In the genomic region with DNA sequence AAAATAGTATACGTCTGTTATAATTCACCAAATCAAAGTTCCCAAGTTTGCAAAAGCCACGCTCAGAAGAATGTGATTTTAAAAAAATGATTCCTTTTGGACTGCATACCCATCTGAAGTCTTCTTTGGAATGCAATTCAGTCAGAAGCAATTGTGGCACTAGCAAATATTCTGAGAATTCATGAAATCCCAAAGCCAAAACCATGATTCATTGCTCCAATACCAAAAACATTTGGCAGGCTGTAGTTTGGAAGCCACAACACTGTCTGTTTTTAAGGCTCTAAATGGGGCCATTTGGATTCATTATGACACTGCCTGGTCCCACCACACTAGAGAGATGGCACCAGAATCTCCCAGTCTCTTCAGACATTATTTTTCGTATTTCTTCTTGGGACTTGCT, we compare ENCODE assay signal across 27 cellular contexts. TPM values are rescaled to one million over a fixed set of nuclear protein-coding genes. Genes with fewer than 3 reads are reported as not detected.
A peak's percentile ranks its signal among the peaks of the same experiment; 100 is the strongest.
DNase-seq lines count a peak whose midpoint lies in the region; ATAC-seq, FAIRE-seq and TF ChIP-seq lines count a peak whose summit lies in the region.
"Had no signal": no experiment of that assay in that cellular context is flagged by ENCODE, and none has a peak within 500 bp of the region (broad histone marks: within the 10 kb centered on the region; RNA-seq: fewer than 3 reads in every experiment).

No MANE protein-coding gene starts in this region.

- ATAC-seq in sciatic nerve (peak; percentile 38), HepG2 (no peak), psoas muscle (no peak)
- ATAC-seq: left ventricle myocardium superior, right cardiac atrium had no signal

- H3K36me3 ChIP-seq in BJ (ENCODE audit: control insufficient read depth, insufficient read depth, low read length) (no peaks in the 10 kb centered on the region), HepG2 (replicated peaks in 1 of 2; ENCODE audit: control insufficient read depth in 1 of 2, insufficient read depth in 2 of 2, low read length in 2 of 2) (no peaks in the 10 kb centered on the region), psoas muscle (ENCODE audit: insufficient read depth in 1 of 2, low read depth in 1 of 2) (no peaks in the 10 kb centered on the region)
- H3K36me3 ChIP-seq: adrenal gland, BLaER1, esophagus muscularis mucosa, HAP-1, tibial nerve had no signal

- no peak for TF ChIP-seq POLR2A in HepG2 (IDR thresholded peaks at IDR 0.05; ENCODE audit: insufficient read depth in 1 of 2, low read depth in 2 of 2, low read length in 2 of 2)

- H3K27ac ChIP-seq in cingulate gyrus (ENCODE audit: low read depth, low read length): peak overlapping the region; percentile 41
- no peak overlapping the region for H3K27ac ChIP-seq in HepG2 (ENCODE audit: extremely low read length, insufficient read depth, low read length)
- no peak overlapping the region for H3K27ac ChIP-seq in psoas muscle
- H3K27ac ChIP-seq: adrenal gland, BLaER1, esophagus muscularis mucosa, tibial nerve had no signal

- 29% methylated on average over 3 of the region's 3 CpGs for WGBS in HepG2 (ENCODE audit: low lambda C conversion rate)
- 39 to 52% (median 41%) methylated on average over 3 of the region's 3 CpGs for WGBS in psoas muscle, 3 donors

- FAIRE-seq in HepG2 (lab: Jason Lieb, UNC): no peak
- FAIRE-seq: GM12892 had no signal

- CTCF ChIA-PET in BJ (lab: Yijun Ruan, JAX): no interaction called here
- CTCF ChIA-PET in HepG2 (lab: Yijun Ruan, JAX; ENCODE audit: low intra/inter-chr PET ratio, low total read pairs): no interaction called here

- in situ Hi-C loops in HepG2 (cut with HindIII; ENCODE audit: extremely low pct_ligation_motif_present, low pct_unique_long_range_greater_than_20kb): no loop called here

- intact Hi-C loops in sciatic nerve (cut with DNase I) (no loop called here), HepG2 (cut with micrococcal nuclease; ENCODE audit: unreplicated experiment) (no loop called here), psoas muscle (cut with DNase I) (no loop called here)

- H3K4me2 ChIP-seq in HepG2 (ENCODE audit: low read depth, low read length): no peak overlapping the region
- H3K4me2 ChIP-seq: BLaER1 had no signal

- H2AFZ ChIP-seq in HepG2 (ENCODE audit: low read length): no peak overlapping the region

- no TSS peak for BruUV-seq in HepG2 (replicated peaks; lab: Mats Ljungman, UMichigan)

- H3K79me2 ChIP-seq in HepG2 (ENCODE audit: insufficient read depth, low read length): no peaks in the 10 kb centered on the region

- TF ChIP-seq CTCF in BJ (IDR thresholded peaks at IDR 0.05; ENCODE audit: insufficient read depth, low read depth, low read length): no peak
- TF ChIP-seq CTCF in HepG2 (CRISPR knock-in tag; IDR thresholded peaks at IDR 0.05): no peak
- no peak for TF ChIP-seq CTCF in psoas muscle (IDR thresholded peaks at IDR 0.05)

- no peaks in the 10 kb centered on the region for H3K27me3 ChIP-seq in BJ (ENCODE audit: control insufficient read depth, insufficient read depth, low read length)
- H3K27me3 ChIP-seq in HepG2 (ENCODE audit: control insufficient read depth in 1 of 2, insufficient read depth in 2 of 2, low read length in 2 of 2): no peaks in the 10 kb centered on the region
- no peaks in the 10 kb centered on the region for H3K27me3 ChIP-seq in psoas muscle (ENCODE audit: insufficient read depth in 3 of 3, low read length in 2 of 3)
- H3K27me3 ChIP-seq: adrenal gland, BLaER1, esophagus muscularis mucosa, tibial nerve had no signal

- H3K4me3 ChIP-seq in BJ (ENCODE audit: low read depth, low read length) (no peak overlapping the region), HepG2 (replicated peaks in 1 of 3; ENCODE audit: insufficient read depth in 1 of 3, low read depth in 2 of 3, low read length in 3 of 3) (no peak overlapping the region), psoas muscle (no peak overlapping the region)
- H3K4me3 ChIP-seq: adrenal gland, BLaER1, esophagus muscularis mucosa, HAP-1, tibial nerve had no signal

- H3K4me1 ChIP-seq in HepG2 (ENCODE audit: insufficient read depth, low read length): no peaks in the 10 kb centered on the region
- H3K4me1 ChIP-seq in psoas muscle: no peaks in the 10 kb centered on the region
- H3K4me1 ChIP-seq: BLaER1, esophagus muscularis mucosa, HAP-1, tibial nerve had no signal

- DNase-seq in BJ (ENCODE audit: low read depth) (peak; percentile 2), NCI-H446 treated with DMSO at 0.1 percent for 48 hours (lab: John Stamatoyannopoulos, UW) (peak; percentile 21), sciatic nerve (ENCODE audit: low spot score) (no peak), HepG2 (ENCODE audit: low spot score) (no peak), NCI-H1417 (lab: John Stamatoyannopoulos, UW) (no peak), psoas muscle (no peak)
- no peak for DNase-seq in stimulated activated naive CD4-positive, alpha-beta T cell (lab: John Stamatoyannopoulos, UW)
- DNase-seq: activated CD4-positive, alpha-beta T cell treated with anti-CD3 and anti-CD28 coated beads for 4 hours; activated effector memory CD4-positive, alpha-beta T cell treated with anti-CD3 and anti-CD28 coated beads, Interleukin-2, amount 50 U/mL, for 16 hours; adrenal gland; effector CD8-positive, alpha-beta T cell; GF-D8; glutamatergic neuron; KBM-7; left ventricle myocardium superior; MV-4-11; NCI-H510A treated with DMSO at 0.1 percent for 48 hours; right cardiac atrium; stimulated activated naive CD4-positive, alpha-beta T cell treated with Interleukin-2 at 50 U/mL for 16 hours; SW 1271 had no signal

- H4K20me1 ChIP-seq in HepG2 (ENCODE audit: insufficient read depth, low read length): no peaks in the 10 kb centered on the region
- H4K20me1 ChIP-seq: BLaER1 had no signal

- POLR2A ChIA-PET in BJ (lab: Charles Lee): no interaction called here
- POLR2A ChIA-PET in HepG2 (lab: Yijun Ruan, JAX): no interaction called here

- TF ChIP-seq EP300 in HepG2 (IDR thresholded peaks at IDR 0.05; ENCODE audit: low read depth in 2 of 2, low read length in 2 of 2) (no peak), HepG2 (CRISPR knock-in tag; IDR thresholded peaks at IDR 0.05; ENCODE audit: borderline replicate concordance) (no peak)

- H3K9me3 ChIP-seq in HepG2 (ENCODE audit: low read length) (no peaks in the 10 kb centered on the region), psoas muscle (no peaks in the 10 kb centered on the region)
- H3K9me3 ChIP-seq: adrenal gland, BLaER1, esophagus muscularis mucosa, HAP-1, tibial nerve had no signal

- H3K9ac ChIP-seq in HepG2 (ENCODE audit: insufficient read depth, low read depth, low read length): no peak overlapping the region
- H3K9ac ChIP-seq: BLaER1 had no signal

- TF ChIP-seq RAD21 in HepG2 (CRISPR knock-in tag; IDR thresholded peaks at IDR 0.05): no peak

TF ChIP-seq in HepG2, 621 proteins besides CTCF, POLR2A, EP300 and RAD21 (continues in another document):
- no peak for TF ChIP-seq ZNF484 (CRISPR knock-in tag; IDR thresholded peaks at IDR 0.05; ENCODE audit: borderline replicate concordance, low read depth)

RNA-seq across cellular contexts. Expression of a gene that starts 21.8 kb away (rescaled TPM):
- polyA plus RNA-seq in BJ (2011; rRNA removed) (not detected in 2 replicates), HepG2 (2011; rRNA removed) (not detected in 2 replicates), psoas muscle (not detected)
- polyA minus RNA-seq in BJ (2011; rRNA and poly(A)+ RNA removed): not detected in 2 replicates
- total RNA-seq in sciatic nerve (not detected), HepG2 (2016; rRNA removed; fragmentation: Illumina TruSeq; extraction: Trizol) (not detected in 2 replicates), psoas muscle (not detected)
- not detected in 2 replicates for total RNA-seq in HepG2 (2016; cell fraction: cytosol; rRNA removed; fragmentation: Illumina TruSeq; extraction: Trizol; ENCODE audit: low read depth)
- not detected in 2 replicates for total RNA-seq in HepG2 (2016; cell fraction: insoluble cytoplasmic fraction; rRNA removed; fragmentation: Illumina TruSeq; extraction: Trizol)
- not detected in 2 replicates for total RNA-seq in HepG2 (2016; cell fraction: membrane; rRNA removed; fragmentation: Illumina TruSeq; extraction: Trizol)
- not detected in 2 replicates for total RNA-seq in HepG2 (2016; cell fraction: nucleus; rRNA removed; fragmentation: Illumina TruSeq; extraction: Trizol)
- not detected in 2 replicates for polyA plus RNA-seq in HepG2 (2011; cell fraction: cytosol; rRNA removed)
- not detected in 2 replicates for polyA plus RNA-seq in HepG2 (2011; cell fraction: nucleus; rRNA removed)
- polyA plus RNA-seq in HepG2 (2012): not detected in 2 replicates
- polyA plus RNA-seq in HepG2 (2016; cell fraction: cytosol; fragmentation: Illumina TruSeq; extraction: Trizol; ENCODE audit: low read depth): not detected in 2 replicates
- not detected in 2 replicates for polyA plus RNA-seq in HepG2 (2016; cell fraction: insoluble cytoplasmic fraction; fragmentation: Illumina TruSeq; extraction: Trizol; ENCODE audit: low read depth)
- not detected in 2 replicates for polyA plus RNA-seq in HepG2 (2016; cell fraction: membrane; fragmentation: Illumina TruSeq; extraction: Trizol; ENCODE audit: low read depth)
- not detected in 2 replicates for polyA plus RNA-seq in HepG2 (2016; cell fraction: nucleus; fragmentation: Illumina TruSeq; extraction: Trizol; ENCODE audit: insufficient read depth, low read depth)
- polyA minus RNA-seq in HepG2 (2011; rRNA and poly(A)+ RNA removed; ENCODE audit: low replicate concordance): not detected in 2 replicates
- polyA minus RNA-seq in HepG2 (2011; cell fraction: cytosol; rRNA and poly(A)+ RNA removed): not detected in 2 replicates
- polyA minus RNA-seq in HepG2 (2011; cell fraction: nucleus; rRNA and poly(A)+ RNA removed): not detected in 2 replicates
- total RNA-seq: adrenal gland, left ventricle myocardium superior, omental fat pad, right cardiac atrium, tibial nerve had no signal
- polyA plus RNA-seq: adrenal gland, right cardiac atrium had no signal

Comparison
In these comparisons a context has a peak if more than half of its experiments do, and no peak if none do; other contexts are left out.
1. DNase-seq: peak in BJ (single experiment) and NCI-H446 treated with DMSO at 0.1 percent for 48 hours (single experiment); none in sciatic nerve (single experiment), stimulated activated naive CD4-positive, alpha-beta T cell (0 of 6), HepG2 (single experiment), NCI-H1417 (0 of 3) and psoas muscle (0 of 2).